In genomic region chr4:140426610-140427103, GRCh38 we compare ENCODE assay signal across 8 cellular contexts. TPM values are rescaled to one million over a fixed set of nuclear protein-coding genes. Genes with fewer than 3 reads are reported as not detected.
DNase-seq lines count a peak whose midpoint lies in the region; ATAC-seq and TF ChIP-seq lines count a peak whose summit lies in the region.

No MANE protein-coding gene starts in this region.

- TF ChIP-seq CTCF in NB4 (IDR thresholded peaks at IDR 0.05; ENCODE audit: low read depth, low read length) (peak; percentile 6), stomach (IDR thresholded peaks at IDR 0.05) (no peak)

- WGBS in stomach, 5 donors: 7 to 23% (median 9%) methylated on average over 14 to 23 of the region's 23 CpGs

- H3K9me3 Mint-ChIP-seq in activated T-helper 17 cell treated with anti-CD3 and anti-CD28 coated beads, Interleukin-2, amount 50 U/mL, for 72 hours: no peaks in the 10 kb centered on the region

- TF ChIP-seq POLR2A in NB4 (IDR thresholded peaks at IDR 0.05; ENCODE audit: extremely low read depth, insufficient read length) (no peak), stomach (IDR thresholded peaks at IDR 0.05) (no peak)

- H3K36me3 Mint-ChIP-seq in activated T-helper 17 cell treated with anti-CD3 and anti-CD28 coated beads, Interleukin-2, amount 50 U/mL, for 72 hours (ENCODE audit: low read depth): no peaks in the 10 kb centered on the region

- peaks cover 4% of the 10 kb centered on the region for H3K4me1 Mint-ChIP-seq in activated T-helper 17 cell treated with anti-CD3 and anti-CD28 coated beads, Interleukin-2, amount 50 U/mL, for 72 hours

- H3K27ac ChIP-seq in iPS-18a (ENCODE audit: low read length) (no peak overlapping the region), stomach (peak overlapping the region in 3 of 5 donors; percentile 14 to 52 (median 50))

- peak overlapping the region; percentile 75 for H3K4me3 Mint-ChIP-seq in activated T-helper 17 cell treated with anti-CD3 and anti-CD28 coated beads, Interleukin-2, amount 50 U/mL, for 72 hours

- H3K27ac Mint-ChIP-seq in activated T-helper 17 cell treated with anti-CD3 and anti-CD28 coated beads, Interleukin-2, amount 50 U/mL, for 72 hours: no peak overlapping the region

- H3K27me3 ChIP-seq in iPS-18a (ENCODE audit: control insufficient read depth, insufficient read depth, low read length) (peaks cover 7% of the 10 kb centered on the region), stomach (peaks cover 0 to 15% (median 14%) of the 10 kb centered on the region in 3 donors)

- ATAC-seq in GM21723 (IDR thresholded peaks at IDR 0.05; ENCODE audit: unreplicated experiment) (peak; percentile 14), HG03378 (IDR thresholded peaks at IDR 0.05; ENCODE audit: unreplicated experiment) (no peak)
- ATAC-seq in activated T-helper 17 cell treated with anti-CD3 and anti-CD28 coated beads, Interleukin-2, amount 50 U/mL, for 72 hours (replicated peaks): no peak

- H3K4me1 ChIP-seq in iPS-18a (ENCODE audit: control insufficient read depth, low read depth, low read length) (peaks cover 5% of the 10 kb centered on the region), stomach (peaks cover 7 to 21% (median 17%) of the 10 kb centered on the region in 4 donors)

- peak overlapping the region; percentile 32 for H3K9ac ChIP-seq in iPS-18a (ENCODE audit: low read length)

- TF ChIP-seq EP300 in stomach (IDR thresholded peaks at IDR 0.05): no peak

- DNase-seq in ELF-1 (ENCODE audit: low read depth, low spot score): peak; percentile 76
- peak; percentile 54 for DNase-seq in NB4 (ENCODE audit: low read depth)
- no peak for DNase-seq in stomach
- no peak for DNase-seq in AG20443 (ENCODE audit: low spot score)

- H3K36me3 ChIP-seq in iPS-18a (ENCODE audit: control insufficient read depth, low read depth, low read length) (no peaks in the 10 kb centered on the region), stomach (no peaks in the 10 kb centered on the region)

- intact Hi-C loops in stomach (cut with DNase I; ENCODE audit: low total_unique reads): no loop called here

- peak overlapping the region; percentile 68 for H3K4me3 ChIP-seq in NB4 (ENCODE audit: low read depth, low read length)
- H3K4me3 ChIP-seq in iPS-18a (ENCODE audit: low read length): peak overlapping the region; percentile 77
- H3K4me3 ChIP-seq in stomach: peak overlapping the region; percentile 62 to 93 (median 76)

- no peaks in the 10 kb centered on the region for H3K9me3 ChIP-seq in iPS-18a (ENCODE audit: control insufficient read depth, low read depth, low read length)
- H3K9me3 ChIP-seq in stomach: no peaks in the 10 kb centered on the region

- peaks cover 51% of the 10 kb centered on the region for H3K27me3 Mint-ChIP-seq in activated T-helper 17 cell treated with anti-CD3 and anti-CD28 coated beads, Interleukin-2, amount 50 U/mL, for 72 hours

RNA-seq across cellular contexts. Expression of gene CLGN, which starts 0.8 kb away (rescaled TPM):
- total RNA-seq in activated T-helper 17 cell treated with anti-CD3 and anti-CD28 coated beads, Interleukin-2, amount 50 U/mL, for 72 hours: under 1 TPM; 0.08 to 0.37 TPM
- 1 to 10 TPM in 3 of 5 donors, under 1 TPM in 1, not detected in 1; 0.45 to 7.6 (median 2.2) TPM for total RNA-seq in stomach
- polyA plus RNA-seq in stomach: 1 to 10 TPM in 1 of 3 donors, under 1 TPM in 1, not detected in 1; 0.31 to 1.6 TPM

RNA-seq across cellular contexts. Expression of gene SCOC, which starts 53.2 kb away (rescaled TPM):
- 10 to 100 TPM; 28.5 to 35.7 TPM for total RNA-seq in activated T-helper 17 cell treated with anti-CD3 and anti-CD28 coated beads, Interleukin-2, amount 50 U/mL, for 72 hours
- total RNA-seq in stomach: 10 to 100 TPM; 28.4 to 75.5 (median 54.3) TPM
- 100 to 1,000 TPM in 1 of 3 donors, 10 to 100 TPM in 2; 55.7 to 108 (median 76.5) TPM for polyA plus RNA-seq in stomach

Comparison
In these comparisons a context has a peak if more than half of its experiments do, and no peak if none do; other contexts are left out.
1. DNase-seq: peak in ELF-1 (single experiment) and NB4 (single experiment); none in stomach (single experiment) and AG20443 (single experiment).
2. Peak in every context shown above with its lines, with median percentiles within 50 percentile points of each other: H3K4me3 ChIP-seq.